In the genomic region with DNA sequence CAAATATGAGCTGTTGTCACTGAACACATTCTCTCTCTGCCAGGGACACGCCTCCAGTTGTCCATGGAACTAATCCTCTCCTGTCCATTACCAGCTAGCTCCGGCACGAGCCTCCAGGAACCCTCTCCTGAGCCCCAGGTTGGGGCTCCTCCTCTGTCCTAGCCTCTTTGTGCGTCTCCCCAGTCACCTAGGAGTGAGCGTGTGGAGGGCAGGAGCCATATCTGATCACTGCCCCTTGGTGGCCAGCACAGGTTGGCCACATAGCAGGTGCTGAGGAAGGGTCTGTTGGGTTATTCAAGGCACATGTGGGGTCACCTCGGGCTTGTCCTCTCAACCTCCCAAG, we compare ENCODE assay signal across 13 cellular contexts. TPM values are rescaled to one million over a fixed set of nuclear protein-coding genes. Genes with fewer than 3 reads are reported as not detected.
DNase-seq lines count a peak whose midpoint lies in the region; ATAC-seq and TF ChIP-seq lines count a peak whose summit lies in the region.
"Had no signal": no experiment of that assay in that cellular context is flagged by ENCODE, and none has a peak within 500 bp of the region (broad histone marks: within the 10 kb centered on the region; RNA-seq: fewer than 3 reads in every experiment).

No MANE protein-coding gene starts in this region.

- intact Hi-C loops in activated B cell treated with CpG ODN at 0.5 μM for 24 hours (cut with micrococcal nuclease) = loop anchor here (1.0 to 5.0 kb wide), 8 partner anchors 10 to 440 kb away; partner anchors contain the start of genes ATG2A, CAPN1, DPF2 and FAM89B

- peaks cover 7% of the 10 kb centered on the region for H3K36me3 Mint-ChIP-seq in activated CD8-positive, alpha-beta memory T cell treated with anti-CD3 and anti-CD28 coated beads, Interleukin-2, amount 10 ng/mL, durations not matched to agents 7 days and 5 days
- H3K36me3 Mint-ChIP-seq in activated B cell treated with CpG ODN at 0.5 μM for 24 hours (ENCODE audit: low read depth) = peaks cover 80% of the 10 kb centered on the region

- POLR2A ChIA-PET in activated B cell treated with CpG ODN at 0.5 μM for 24 hours (lab: Charles Lee) = interaction anchor here (0.8 to 13.5 kb wide), 18 partner anchors 13 to 728 kb away, joined by 3 to 546 read pairs (median 6); partner anchors contain the start of genes ARL2, CAPN1, FAU and MALAT1

- H3K4me1 ChIP-seq in rectal smooth muscle tissue (ENCODE audit: control insufficient read depth, insufficient read depth, low read length) = peaks cover 7% of the 10 kb centered on the region

- H3K4me3 ChIP-seq in rectal smooth muscle tissue (ENCODE audit: low read length) = peak overlapping the region; percentile 97
- H3K4me3 ChIP-seq: A549, prostate gland, vagina had no signal

- no peak overlapping the region for H3K27ac Mint-ChIP-seq in activated CD8-positive, alpha-beta memory T cell treated with anti-CD3 and anti-CD28 coated beads, Interleukin-2, amount 10 ng/mL, durations not matched to agents 7 days and 5 days
- peak overlapping the region; percentile 99 for H3K27ac Mint-ChIP-seq in activated B cell treated with CpG ODN at 0.5 μM for 24 hours

- ATAC-seq in activated CD8-positive, alpha-beta memory T cell treated with anti-CD3 and anti-CD28 coated beads, Interleukin-2, amount 10 ng/mL, durations not matched to agents 7 days and 5 days = no peak
- ATAC-seq in activated B cell treated with CpG ODN at 0.5 μM for 24 hours (ENCODE audit: low read depth) (no peak), GM21619 (IDR thresholded peaks at IDR 0.05; ENCODE audit: unreplicated experiment) (no peak)
- ATAC-seq: A549 had no signal

- no peak overlapping the region for H3K27ac ChIP-seq in rectal smooth muscle tissue (ENCODE audit: low read depth, low read length)
- H3K27ac ChIP-seq: A549, prostate gland, vagina had no signal

- DNase-seq in activated CD8-positive, alpha-beta memory T cell treated with anti-CD3 and anti-CD28 coated beads for 24 hours = peak; percentile 50
- DNase-seq in activated CD8-positive, alpha-beta memory T cell treated with anti-CD3 and anti-CD28 coated beads, Interleukin-2, amount 10 ng/mL, durations not matched to agents 7 days and 5 days = no peak
- DNase-seq in activated B cell treated with CpG ODN at 0.5 μM for 24 hours = no peak
- DNase-seq in DMS53 (lab: John Stamatoyannopoulos, UW) = no peak
- DNase-seq: foreskin fibroblast, midbrain, NCI-H187 treated with DMSO at 0.1 percent for 48 hours, T1000 had no signal

- no peaks in the 10 kb centered on the region for H3K27me3 ChIP-seq in rectal smooth muscle tissue (ENCODE audit: control insufficient read depth, insufficient read depth, low read length)
- H3K27me3 ChIP-seq: vagina had no signal

- peaks cover 34% of the 10 kb centered on the region for H3K4me1 Mint-ChIP-seq in activated CD8-positive, alpha-beta memory T cell treated with anti-CD3 and anti-CD28 coated beads, Interleukin-2, amount 10 ng/mL, durations not matched to agents 7 days and 5 days
- peaks cover 63% of the 10 kb centered on the region for H3K4me1 Mint-ChIP-seq in activated B cell treated with CpG ODN at 0.5 μM for 24 hours

- TF ChIP-seq CTCF in activated B cell treated with CpG ODN at 0.5 μM for 24 hours (IDR thresholded peaks at IDR 0.05) = no peak

- H3K9ac ChIP-seq in rectal smooth muscle tissue (ENCODE audit: low read length) = no peak overlapping the region

- no peaks in the 10 kb centered on the region for H3K27me3 Mint-ChIP-seq in activated CD8-positive, alpha-beta memory T cell treated with anti-CD3 and anti-CD28 coated beads, Interleukin-2, amount 10 ng/mL, durations not matched to agents 7 days and 5 days
- H3K27me3 Mint-ChIP-seq in activated B cell treated with CpG ODN at 0.5 μM for 24 hours = no peaks in the 10 kb centered on the region

- no peaks in the 10 kb centered on the region for H3K9me3 Mint-ChIP-seq in activated CD8-positive, alpha-beta memory T cell treated with anti-CD3 and anti-CD28 coated beads, Interleukin-2, amount 10 ng/mL, durations not matched to agents 7 days and 5 days (ENCODE audit: low read depth)
- no peaks in the 10 kb centered on the region for H3K9me3 Mint-ChIP-seq in activated B cell treated with CpG ODN at 0.5 μM for 24 hours

- no peak overlapping the region for H3K4me3 Mint-ChIP-seq in activated CD8-positive, alpha-beta memory T cell treated with anti-CD3 and anti-CD28 coated beads, Interleukin-2, amount 10 ng/mL, durations not matched to agents 7 days and 5 days
- peak overlapping the region; percentile 99 for H3K4me3 Mint-ChIP-seq in activated B cell treated with CpG ODN at 0.5 μM for 24 hours

- peaks cover 52% of the 10 kb centered on the region for H3K36me3 ChIP-seq in rectal smooth muscle tissue (ENCODE audit: control insufficient read depth, insufficient read depth, low read length)

- CTCF ChIA-PET in activated CD8-positive, alpha-beta memory T cell treated with anti-CD3 and anti-CD28 coated beads, Interleukin-2, amount 10 ng/mL, durations not matched to agents 7 days and 5 days (lab: Charles Lee) = interaction anchor here (1.0 to 1.9 kb wide), 3 partner anchors 15 to 118 kb away, joined by 5 to 8 read pairs (median 6); partner anchors contain the start of genes ARL2, TM7SF2 and ZNHIT2
- CTCF ChIA-PET in activated B cell treated with CpG ODN at 0.5 μM for 24 hours (lab: Charles Lee) = interaction anchor here (0.9 to 8.6 kb wide), 7 partner anchors 11 to 130 kb away, joined by 3 to 54 read pairs (median 7); partner anchors contain the start of genes CAPN1, FAU, MRPL49 and POLA2

RNA-seq across cellular contexts. Expression of gene SYVN1, which starts 2.5 kb away (rescaled TPM):
- total RNA-seq in activated CD8-positive, alpha-beta memory T cell treated with anti-CD3 and anti-CD28 coated beads, Interleukin-2, amount 10 ng/mL, durations not matched to agents 7 days and 5 days = 10 to 100 TPM; 34.4 to 35.1 TPM
- total RNA-seq in activated B cell treated with CpG ODN at 0.5 μM for 24 hours = 232 and 238 TPM in 2 replicates

RNA-seq across cellular contexts. Expression of gene MRPL49, which starts 9.7 kb away (rescaled TPM):
- total RNA-seq in activated CD8-positive, alpha-beta memory T cell treated with anti-CD3 and anti-CD28 coated beads, Interleukin-2, amount 10 ng/mL, durations not matched to agents 7 days and 5 days = 10 to 100 TPM; 42.0 to 61.7 TPM
- 60.0 and 62.4 TPM in 2 replicates for total RNA-seq in activated B cell treated with CpG ODN at 0.5 μM for 24 hours

RNA-seq across cellular contexts. Expression of gene FAU, which starts 9.9 kb away (rescaled TPM):
- total RNA-seq in activated CD8-positive, alpha-beta memory T cell treated with anti-CD3 and anti-CD28 coated beads, Interleukin-2, amount 10 ng/mL, durations not matched to agents 7 days and 5 days = 100 to 1,000 TPM; 899 to 972 TPM
- 1,416 and 1,501 TPM in 2 replicates for total RNA-seq in activated B cell treated with CpG ODN at 0.5 μM for 24 hours

RNA-seq across cellular contexts. Expression of gene ZNHIT2, which starts 14.4 kb away (rescaled TPM):
- 10 to 100 TPM; 10.5 to 13.5 TPM for total RNA-seq in activated CD8-positive, alpha-beta memory T cell treated with anti-CD3 and anti-CD28 coated beads, Interleukin-2, amount 10 ng/mL, durations not matched to agents 7 days and 5 days
- 11.3 and 13.4 TPM in 2 replicates for total RNA-seq in activated B cell treated with CpG ODN at 0.5 μM for 24 hours

RNA-seq across cellular contexts. Expression of gene TM7SF2, which starts 20.2 kb away (rescaled TPM):
- 10 to 100 TPM; 21.0 to 26.2 TPM for total RNA-seq in activated CD8-positive, alpha-beta memory T cell treated with anti-CD3 and anti-CD28 coated beads, Interleukin-2, amount 10 ng/mL, durations not matched to agents 7 days and 5 days
- total RNA-seq in activated B cell treated with CpG ODN at 0.5 μM for 24 hours = 24.6 and 25.4 TPM in 2 replicates
